In the genomic region with DNA sequence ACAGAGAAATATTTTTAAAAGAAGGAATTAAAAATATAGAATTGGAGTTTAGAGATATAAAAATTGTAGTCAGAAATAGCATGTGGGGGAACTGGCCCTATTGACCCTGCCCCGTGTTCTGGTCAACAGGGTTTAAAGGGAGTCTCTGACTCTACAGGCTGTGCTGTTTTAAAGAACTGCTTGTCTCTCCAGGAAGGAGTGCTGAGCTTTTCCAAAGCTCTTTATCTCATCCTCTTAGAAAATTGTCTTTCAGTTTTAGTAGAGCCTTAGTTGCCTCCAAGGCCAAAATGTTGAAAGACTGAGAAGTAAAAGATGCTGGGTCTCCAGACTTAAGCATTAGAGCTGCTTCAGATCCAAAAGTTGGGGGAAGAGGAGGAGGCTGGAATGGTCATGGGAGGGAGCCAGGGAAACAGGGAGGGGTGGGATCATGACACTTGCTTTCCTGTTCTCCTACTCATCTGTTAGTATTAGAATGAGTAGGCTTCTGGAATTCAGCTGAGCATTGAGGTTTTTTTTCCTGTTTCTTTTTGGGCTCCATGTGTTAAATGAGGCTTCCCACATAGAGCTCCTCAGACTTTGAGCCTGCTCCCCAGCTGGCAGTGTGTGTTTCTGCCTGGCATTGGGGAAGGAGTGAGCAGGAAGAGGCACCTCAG, we compare ENCODE assay signal across 17 cellular contexts.
"Had no signal": no experiment of that assay in that cellular context is flagged by ENCODE, and none has a peak within 500 bp of the region (broad histone marks: within the 10 kb centered on the region; RNA-seq: fewer than 3 reads in every experiment).

No MANE protein-coding gene starts in this region.

- H3K4me1 ChIP-seq: body of pancreas, left lung, prostate gland had no signal

- ATAC-seq: body of pancreas; left lung; sciatic nerve; stimulated activated naive B cell treated with anti-CD40 and anti-IgM and Interleukin-4, amounts not matched to agents 10 μg/mL and 1 μg/mL and 100 μg/mL, for 72 hours had no signal

- H3K9me3 ChIP-seq: body of pancreas, prostate gland had no signal

- H3K27ac ChIP-seq: body of pancreas, epithelial cell of prostate, left lung, prostate gland had no signal

- H3K27me3 ChIP-seq: body of pancreas, heart left ventricle, left lung had no signal

- H3K4me3 ChIP-seq: body of pancreas, heart left ventricle, left lung, prostate gland had no signal

- DNase-seq: activated CD4-positive, alpha-beta T cell treated with anti-CD3 and anti-CD28 coated beads, Interleukin-2, amount 50 U/mL, for 4 hours; activated CD4-positive, CD25-positive, alpha-beta regulatory T cell treated with anti-CD3 and anti-CD28 coated beads, Interleukin-2, amount 50 U/mL, for 72 hours; activated T-cell treated with anti-CD3 and anti-CD28 coated beads, Interleukin-2, amount 50 U/mL, for 1 hour; body of pancreas; cortex of kidney; effector memory CD4-positive, alpha-beta T cell; foreskin melanocyte; left lung; mesendoderm; nucleus accumbens; stimulated activated CD4-positive, alpha-beta T cell treated with anti-CD3 and anti-CD28 coated beads, Interleukin-2, amount 100 ng/mL, for 24 hours; stimulated activated naive B cell treated with anti-CD40 and anti-IgM and Interleukin-4, amounts not matched to agents 10 μg/mL and 1 μg/mL and 100 μg/mL, for 72 hours; substantia nigra had no signal

- H3K36me3 ChIP-seq: heart left ventricle, left lung, prostate gland had no signal
